9 cellular contexts compared by ENCODE assay signal in genomic region chr6:5132741-5133140, GRCh38. TPM values are rescaled to one million over a fixed set of nuclear protein-coding genes. Genes with fewer than 3 reads are reported as not detected.
DNase-seq lines count a peak whose midpoint lies in the region; ATAC-seq, FAIRE-seq and TF ChIP-seq lines count a peak whose summit lies in the region.
"Had no signal": no experiment of that assay in that cellular context is flagged by ENCODE, and none has a peak within 500 bp of the region (broad histone marks: within the 10 kb centered on the region; RNA-seq: fewer than 3 reads in every experiment).

No MANE protein-coding gene starts in this region.

- no peak for TF ChIP-seq RAD21 in HepG2 (CRISPR knock-in tag; IDR thresholded peaks at IDR 0.05)

- TF ChIP-seq CTCF in astrocyte of the spinal cord (IDR thresholded peaks at IDR 0.05; ENCODE audit: low read depth, low read length) (no peak), HepG2 (CRISPR knock-in tag; IDR thresholded peaks at IDR 0.05) (no peak), Caco-2 (IDR thresholded peaks at IDR 0.05; ENCODE audit: insufficient read depth in 1 of 2, low read depth in 1 of 2, low read length in 1 of 2, severe bottlenecking in 1 of 2, unreplicated experiment in 1 of 2) (no peak)

- no TSS peak for BruUV-seq in HepG2 (replicated peaks; lab: Mats Ljungman, UMichigan)
- BruUV-seq in Caco-2 (replicated peaks; lab: Mats Ljungman, UMichigan): no TSS peak

- in situ Hi-C loops in astrocyte of the spinal cord (cut with HindIII; ENCODE audit: low sequenced_read_pairs): no loop called here
- in situ Hi-C loops in HepG2 (cut with HindIII; ENCODE audit: extremely low pct_ligation_motif_present, low pct_unique_long_range_greater_than_20kb): no loop called here

- CTCF ChIA-PET in HepG2 (lab: Yijun Ruan, JAX; ENCODE audit: low intra/inter-chr PET ratio, low total read pairs) (no interaction called here), Caco-2 (lab: Charles Lee) (no interaction called here)

- H3K36me3 ChIP-seq in HepG2 (replicated peaks in 1 of 2; ENCODE audit: control insufficient read depth in 1 of 2, insufficient read depth in 2 of 2, low read length in 2 of 2) (no peaks in the 10 kb centered on the region; a peak in 4 of 5 replicates), aorta (ENCODE audit: control insufficient read depth in 1 of 2, insufficient read depth in 2 of 2, low read length in 1 of 2) (no peaks in the 10 kb centered on the region), Caco-2 (ENCODE audit: control insufficient read depth, insufficient read depth, low read length) (no peaks in the 10 kb centered on the region)

- TF ChIP-seq EP300 in HepG2 (IDR thresholded peaks at IDR 0.05; ENCODE audit: low read depth in 2 of 2, low read length in 2 of 2) (no peak), HepG2 (CRISPR knock-in tag; IDR thresholded peaks at IDR 0.05; ENCODE audit: borderline replicate concordance) (no peak)

- H3K27me3 ChIP-seq in HepG2 (ENCODE audit: control insufficient read depth in 1 of 2, insufficient read depth in 2 of 2, low read length in 2 of 2): no peaks in the 10 kb centered on the region
- no peaks in the 10 kb centered on the region for H3K27me3 ChIP-seq in aorta (ENCODE audit: control insufficient read depth in 1 of 2, insufficient read depth in 2 of 2, low read length in 1 of 2)
- H3K27me3 ChIP-seq in Caco-2 (replicated peaks; ENCODE audit: control insufficient read depth, insufficient read depth, low read length): no peaks in the 10 kb centered on the region

- TF ChIP-seq POLR2A in HepG2 (IDR thresholded peaks at IDR 0.05; ENCODE audit: insufficient read depth in 1 of 2, low read depth in 2 of 2, low read length in 2 of 2): no peak

- no peak for FAIRE-seq in HepG2 (lab: Jason Lieb, UNC)

- DNase-seq in astrocyte of the spinal cord (ENCODE audit: low read depth, low spot score) (peak; percentile 82), HepG2 (ENCODE audit: low spot score) (no peak), aorta (peak in 1 of 2 donors; percentile 79), Caco-2 (no peak), cortex of kidney (lab: John Stamatoyannopoulos, UW) (no peak), NCI-H524 (lab: John Stamatoyannopoulos, UW) (no peak)

- H3K27ac Mint-ChIP-seq in Caco-2 (ENCODE audit: unreplicated experiment): no peak overlapping the region

- no peak overlapping the region for H3K4me3 ChIP-seq in astrocyte of the spinal cord (ENCODE audit: low read depth, low read length)
- no peak overlapping the region for H3K4me3 ChIP-seq in HepG2 (replicated peaks in 1 of 3; ENCODE audit: insufficient read depth in 1 of 3, low read depth in 2 of 3, low read length in 3 of 3)
- no peak overlapping the region for H3K4me3 ChIP-seq in aorta (ENCODE audit: low read length in 2 of 2)
- no peak overlapping the region for H3K4me3 ChIP-seq in Caco-2 (ENCODE audit: low read depth, low read length)

- 90% methylated on average over 8 of the region's 8 CpGs for WGBS in HepG2 (ENCODE audit: low lambda C conversion rate)
- WGBS in aorta, 2 donors: 24 to 35% methylated on average over 8 of the region's 8 CpGs

- no peak overlapping the region for H2AFZ ChIP-seq in HepG2 (ENCODE audit: low read length)

- H3K9me3 Mint-ChIP-seq in Caco-2 (ENCODE audit: unreplicated experiment): no peaks in the 10 kb centered on the region

- peak; percentile 85 for ATAC-seq in GM18870 (IDR thresholded peaks at IDR 0.05; ENCODE audit: unreplicated experiment)
- peak; percentile 76 for ATAC-seq in HG03066 (IDR thresholded peaks at IDR 0.05; ENCODE audit: low read depth, unreplicated experiment)
- ATAC-seq in HepG2: no peak
- peak; percentile 88 for ATAC-seq in aorta (ENCODE audit: low FRiP score)

- no peaks in the 10 kb centered on the region for H3K27me3 Mint-ChIP-seq in Caco-2 (ENCODE audit: insufficient read depth, unreplicated experiment)

- H3K36me3 Mint-ChIP-seq in Caco-2 (ENCODE audit: insufficient read depth, unreplicated experiment): peaks cover 5% of the 10 kb centered on the region

- no peak overlapping the region for H3K9ac ChIP-seq in HepG2 (ENCODE audit: insufficient read depth, low read depth, low read length)

- no peak overlapping the region for H3K4me3 Mint-ChIP-seq in Caco-2 (ENCODE audit: unreplicated experiment)

- H3K4me2 ChIP-seq in HepG2 (ENCODE audit: low read depth, low read length): no peak overlapping the region

- H3K9me3 ChIP-seq in HepG2 (ENCODE audit: low read length) (no peaks in the 10 kb centered on the region), aorta (ENCODE audit: control insufficient read depth, low read length) (no peaks in the 10 kb centered on the region), Caco-2 (no peaks in the 10 kb centered on the region)

- H3K4me1 ChIP-seq in HepG2 (ENCODE audit: insufficient read depth, low read length): no peaks in the 10 kb centered on the region
- H3K4me1 ChIP-seq in aorta (ENCODE audit: control insufficient read depth in 1 of 2, insufficient read depth in 2 of 2, low read length in 2 of 2): no peaks in the 10 kb centered on the region
- H3K4me1 ChIP-seq in Caco-2: no peaks in the 10 kb centered on the region

- H3K27ac ChIP-seq in HepG2 (ENCODE audit: extremely low read length, insufficient read depth, low read length) (no peak overlapping the region), aorta (ENCODE audit: low read depth in 1 of 2, low read length in 2 of 2) (no peak overlapping the region)

- H3K79me2 ChIP-seq in HepG2 (ENCODE audit: insufficient read depth, low read length): no peaks in the 10 kb centered on the region

- H3K4me1 Mint-ChIP-seq in Caco-2 (ENCODE audit: low read depth, unreplicated experiment): peaks cover 7% of the 10 kb centered on the region

- intact Hi-C loops in HepG2 (cut with micrococcal nuclease; ENCODE audit: unreplicated experiment): no loop called here
- intact Hi-C loops in aorta (cut with DNase I): no loop called here
- intact Hi-C loops in Caco-2 (cut with micrococcal nuclease; ENCODE audit: unreplicated experiment): no loop called here

- no peaks in the 10 kb centered on the region for H4K20me1 ChIP-seq in HepG2 (ENCODE audit: insufficient read depth, low read length)

- POLR2A ChIA-PET in HepG2 (lab: Yijun Ruan, JAX) (no interaction called here), Caco-2 (lab: Charles Lee) (no interaction called here)

TF ChIP-seq in HepG2, 621 proteins besides CTCF, POLR2A, EP300 and RAD21 (continues in another document):
- TF ChIP-seq ZIK1 (CRISPR knock-in tag; IDR thresholded peaks at IDR 0.05; ENCODE audit: borderline replicate concordance, low read depth): no peak
- no peak for TF ChIP-seq SALL1 (CRISPR knock-in tag; IDR thresholded peaks at IDR 0.05)
- TF ChIP-seq ZBTB39 (CRISPR knock-in tag; IDR thresholded peaks at IDR 0.05): no peak
- 0 out of 2 replicates have a peak, but pooled peaks have one; percentile 22 for TF ChIP-seq HIVEP1 (CRISPR knock-in tag; IDR thresholded peaks at IDR 0.05)
- no peak for TF ChIP-seq HHEX (CRISPR knock-in tag; IDR thresholded peaks at IDR 0.05)

RNA-seq across cellular contexts. Expression of gene PPP1R3G, which starts 47.6 kb away (rescaled TPM):
- total RNA-seq in HepG2 (2016; rRNA removed; fragmentation: Illumina TruSeq; extraction: Trizol) (0.56 and 1.2 TPM in 2 replicates), aorta (1 to 10 TPM; 1.7 to 5.3 TPM), Caco-2 (2022) (0.14 and 0.18 TPM in 2 replicates)
- 0.18 and 0.20 TPM in 2 replicates for total RNA-seq in HepG2 (2016; cell fraction: cytosol; rRNA removed; fragmentation: Illumina TruSeq; extraction: Trizol; ENCODE audit: low read depth)
- total RNA-seq in HepG2 (2016; cell fraction: insoluble cytoplasmic fraction; rRNA removed; fragmentation: Illumina TruSeq; extraction: Trizol): 0.61 and 1.0 TPM in 2 replicates
- 0.52 and 0.74 TPM in 2 replicates for total RNA-seq in HepG2 (2016; cell fraction: membrane; rRNA removed; fragmentation: Illumina TruSeq; extraction: Trizol)
- total RNA-seq in HepG2 (2016; cell fraction: nucleus; rRNA removed; fragmentation: Illumina TruSeq; extraction: Trizol): 0.88 and 1.0 TPM in 2 replicates
- polyA plus RNA-seq in HepG2 (2011; rRNA removed) (1.3 and 1.8 TPM in 2 replicates), aorta (under 1 TPM; 0.41 to 0.63 TPM)
- polyA plus RNA-seq in HepG2 (2011; cell fraction: cytosol; rRNA removed): 1.5 and 1.9 TPM in 2 replicates
- 3.4 and 3.6 TPM in 2 replicates for polyA plus RNA-seq in HepG2 (2011; cell fraction: nucleus; rRNA removed)
- polyA plus RNA-seq in HepG2 (2012): 2.0 and 2.2 TPM in 2 replicates
- 0.11 TPM in 2 replicates for polyA plus RNA-seq in HepG2 (2016; cell fraction: cytosol; fragmentation: Illumina TruSeq; extraction: Trizol; ENCODE audit: low read depth)
- 0.44 and 0.60 TPM in 2 replicates for polyA plus RNA-seq in HepG2 (2016; cell fraction: insoluble cytoplasmic fraction; fragmentation: Illumina TruSeq; extraction: Trizol; ENCODE audit: low read depth)
- 0.29 and 0.52 TPM in 2 replicates for polyA plus RNA-seq in HepG2 (2016; cell fraction: membrane; fragmentation: Illumina TruSeq; extraction: Trizol; ENCODE audit: low read depth)
- 0.61 and 0.77 TPM in 2 replicates for polyA plus RNA-seq in HepG2 (2016; cell fraction: nucleus; fragmentation: Illumina TruSeq; extraction: Trizol; ENCODE audit: insufficient read depth, low read depth)
- 0.14 and 3.0 TPM in 2 replicates for polyA minus RNA-seq in HepG2 (2011; rRNA and poly(A)+ RNA removed; ENCODE audit: low replicate concordance)
- 2.1 and 2.3 TPM in 2 replicates for polyA minus RNA-seq in HepG2 (2011; cell fraction: cytosol; rRNA and poly(A)+ RNA removed)
- 4.5 and 4.8 TPM in 2 replicates for polyA minus RNA-seq in HepG2 (2011; cell fraction: nucleus; rRNA and poly(A)+ RNA removed)
- polyA plus RNA-seq: neural cell had no signal
